25 cellular contexts compared by ENCODE assay signal in genomic region chr2:201955231-201955630, GRCh38.
"Had no signal": no experiment of that assay in that cellular context is flagged by ENCODE, and none has a peak within 500 bp of the region (broad histone marks: within the 10 kb centered on the region; RNA-seq: fewer than 3 reads in every experiment).

No MANE protein-coding gene starts in this region.

- H3K4me3 Mint-ChIP-seq: activated B cell treated with CpG ODN at 0.5 μM for 24 hours; activated CD4-positive, alpha-beta T cell treated with anti-CD3 and anti-CD28 coated beads for 36 hours; activated naive CD4-positive, alpha-beta T cell treated with anti-CD3 and anti-CD28 coated beads, Interleukin-2, amount 10 ng/mL, durations not matched to agents 7 days and 5 days; dendritic cell treated with granulocyte-macrophage colony-stimulating factor and Interleukin-4, amounts not matched to agents 40 ng/mL and 50 ng/mL, for 4 days; memory B cell; naive B cell; neural crest cell; stimulated activated naive CD8-positive, alpha-beta T cell treated with anti-CD3 and anti-CD28 coated beads, Interleukin-15, Interleukin-2, amounts not matched to agents 100 ng/mL and 50 ng/mL, for 24 hours; T-helper 1 cell treated with Interleukin-12 subunit alpha and Interleukin-12 subunit beta and Interleukin-4 antibody, amounts not matched to agents 30 μg/mL and 1 μg/mL, for 36 hours had no signal

- H3K4me1 ChIP-seq: foreskin keratinocyte, transverse colon, uterus had no signal

- ATAC-seq: activated CD4-positive, alpha-beta T cell treated with anti-CD3 and anti-CD28 coated beads for 36 hours; foreskin keratinocyte; mucosa of descending colon had no signal

- H3K27ac ChIP-seq: cardiac muscle cell, foreskin keratinocyte, transverse colon had no signal

- H3K27me3 ChIP-seq: transverse colon, uterus had no signal

- DNase-seq: activated B cell treated with CpG ODN at 0.5 μM for 24 hours; activated CD4-positive, alpha-beta T cell treated with anti-CD3 and anti-CD28 coated beads for 36 hours; activated CD4-positive, alpha-beta T cell treated with anti-CD3 and anti-CD28 coated beads, Interleukin-2, amount 50 U/mL, for 4 hours; activated effector memory CD4-positive, alpha-beta T cell treated with Interleukin-2 at 50 U/mL for 16 hours; activated naive CD4-positive, alpha-beta T cell treated with anti-CD3 and anti-CD28 coated beads, Interleukin-2, amount 10 ng/mL, durations not matched to agents 7 days and 5 days; activated T-cell treated with anti-CD3 and anti-CD28 coated beads, Interleukin-2, amount 50 U/mL, for 48 hours; aorta; effector CD4-positive, alpha-beta T cell; erythroblast; foreskin keratinocyte; hippocampal formation; mucosa of descending colon; naive B cell; stimulated activated CD4-positive, alpha-beta T cell treated with anti-CD3 and anti-CD28 coated beads, Interleukin-12 subunit alpha, Interleukin-12 subunit beta, amount 100 ng/mL, for 4 hours; stimulated activated CD4-positive, alpha-beta T cell treated with anti-CD3 and anti-CD28 coated beads, Interleukin-4, amount 100 ng/mL, for 4 hours; T1000; transverse colon had no signal

- H3K9me3 ChIP-seq: mucosa of descending colon, transverse colon, uterus had no signal

- H3K4me1 Mint-ChIP-seq: activated B cell treated with CpG ODN at 0.5 μM for 24 hours; activated CD4-positive, alpha-beta T cell treated with anti-CD3 and anti-CD28 coated beads for 36 hours; activated naive CD4-positive, alpha-beta T cell treated with anti-CD3 and anti-CD28 coated beads, Interleukin-2, amount 10 ng/mL, durations not matched to agents 7 days and 5 days; memory B cell; naive B cell had no signal

- H3K4me3 ChIP-seq: cardiac muscle cell, mucosa of descending colon, transverse colon, uterus had no signal

- H3K36me3 ChIP-seq: cardiac muscle cell, transverse colon, uterus had no signal

- H3K27ac Mint-ChIP-seq: activated B cell treated with CpG ODN at 0.5 μM for 24 hours; activated CD4-positive, alpha-beta T cell treated with anti-CD3 and anti-CD28 coated beads for 36 hours; activated naive CD4-positive, alpha-beta T cell treated with anti-CD3 and anti-CD28 coated beads, Interleukin-2, amount 10 ng/mL, durations not matched to agents 7 days and 5 days; dendritic cell treated with granulocyte-macrophage colony-stimulating factor and Interleukin-4, amounts not matched to agents 40 ng/mL and 50 ng/mL, for 4 days; memory B cell; naive B cell; progenitor cell of endocrine pancreas; stimulated activated naive CD8-positive, alpha-beta T cell treated with anti-CD3 and anti-CD28 coated beads, Interleukin-15, Interleukin-2, amounts not matched to agents 100 ng/mL and 50 ng/mL, for 24 hours; T-helper 1 cell treated with Interleukin-12 subunit alpha and Interleukin-12 subunit beta and Interleukin-4 antibody, amounts not matched to agents 30 μg/mL and 1 μg/mL, for 36 hours had no signal

- H3K36me3 Mint-ChIP-seq: activated naive CD4-positive, alpha-beta T cell treated with anti-CD3 and anti-CD28 coated beads, Interleukin-2, amount 10 ng/mL, durations not matched to agents 7 days and 5 days; memory B cell; naive B cell had no signal

- H3K9me3 Mint-ChIP-seq: activated B cell treated with CpG ODN at 0.5 μM for 24 hours; activated naive CD4-positive, alpha-beta T cell treated with anti-CD3 and anti-CD28 coated beads, Interleukin-2, amount 10 ng/mL, durations not matched to agents 7 days and 5 days; dendritic cell treated with granulocyte-macrophage colony-stimulating factor and Interleukin-4, amounts not matched to agents 40 ng/mL and 50 ng/mL, for 4 days; memory B cell; naive B cell; neural crest cell; stimulated activated naive CD8-positive, alpha-beta T cell treated with anti-CD3 and anti-CD28 coated beads, Interleukin-15, Interleukin-2, amounts not matched to agents 100 ng/mL and 50 ng/mL, for 24 hours; T-helper 1 cell treated with Interleukin-12 subunit alpha and Interleukin-12 subunit beta and Interleukin-4 antibody, amounts not matched to agents 30 μg/mL and 1 μg/mL, for 36 hours had no signal
